In genomic region chr1:33974147-33974546, GRCh38 we compare ENCODE assay signal across 26 cellular contexts.
DNase-seq lines count a peak whose midpoint lies in the region; ATAC-seq and TF ChIP-seq lines count a peak whose summit lies in the region.
"Had no signal": no experiment of that assay in that cellular context is flagged by ENCODE, and none has a peak within 500 bp of the region (broad histone marks: within the 10 kb centered on the region; RNA-seq: fewer than 3 reads in every experiment).

No MANE protein-coding gene starts in this region.

- peaks cover 38% of the 10 kb centered on the region for H3K4me1 ChIP-seq in left ventricle myocardium inferior
- peaks cover 44% of the 10 kb centered on the region for H3K4me1 ChIP-seq in adipocyte (ENCODE audit: control insufficient read depth, insufficient read depth, low read length)
- H3K4me1 ChIP-seq in hepatocyte (ENCODE audit: insufficient read depth), result peaks cover 4% of the 10 kb centered on the region
- no peaks in the 10 kb centered on the region for H3K4me1 ChIP-seq in naive thymus-derived CD4-positive, alpha-beta T cell (ENCODE audit: control insufficient read depth in 2 of 2, insufficient read depth in 2 of 2, low read length in 2 of 2)
- no peaks in the 10 kb centered on the region for H3K4me1 ChIP-seq in mesenchymal stem cell (ENCODE audit: control insufficient read depth, insufficient read depth, low read depth, low read length)
- H3K4me1 ChIP-seq: BLaER1 treated with 17β-estradiol and CSF1 and Interleukin-3, amounts not matched to agents 10 nM and 100 nM had no signal

- peak; percentile 42 to 45 for ATAC-seq in left cardiac atrium
- ATAC-seq in naive thymus-derived CD4-positive, alpha-beta T cell, result no peak
- no peak for ATAC-seq in activated CD4-positive, alpha-beta T cell treated with anti-CD3 and anti-CD28 coated beads for 36 hours
- ATAC-seq: activated naive CD4-positive, alpha-beta T cell treated with anti-CD3 and anti-CD28 coated beads, Interleukin-2, amount 50 U/mL, for 72 hours; activated T-helper 17 cell treated with anti-CD3 and anti-CD28 coated beads, Interleukin-2, amount 50 U/mL, for 72 hours; GM23338; WTC11 had no signal

- no peak overlapping the region for H2BK5ac ChIP-seq in mesenchymal stem cell (ENCODE audit: low read depth, low read length, poor library complexity, severe bottlenecking)

- no peak overlapping the region for H2AK5ac ChIP-seq in mesenchymal stem cell (ENCODE audit: low read length, severe bottlenecking)

- no peak for TF ChIP-seq CTCF in left ventricle myocardium inferior (IDR thresholded peaks at IDR 0.05; ENCODE audit: borderline replicate concordance)
- no peak for TF ChIP-seq CTCF in hepatocyte (IDR thresholded peaks at IDR 0.05; ENCODE audit: poor library complexity)

- H4K8ac ChIP-seq in mesenchymal stem cell (ENCODE audit: low read length), result no peak overlapping the region

- no peak overlapping the region for H2BK12ac ChIP-seq in mesenchymal stem cell (ENCODE audit: low read length in 2 of 2)

- H2BK15ac ChIP-seq in mesenchymal stem cell (ENCODE audit: low read depth, poor library complexity, severe bottlenecking), result no peak overlapping the region

- H3K36me3 Mint-ChIP-seq in naive thymus-derived CD4-positive, alpha-beta T cell, result no peaks in the 10 kb centered on the region
- H3K36me3 Mint-ChIP-seq in activated CD4-positive, alpha-beta T cell treated with anti-CD3 and anti-CD28 coated beads for 36 hours (ENCODE audit: low read depth), result no peaks in the 10 kb centered on the region
- H3K36me3 Mint-ChIP-seq: activated naive CD4-positive, alpha-beta T cell treated with anti-CD3 and anti-CD28 coated beads, Interleukin-2, amount 50 U/mL, for 72 hours; immature natural killer cell had no signal

- no peak overlapping the region for H3K18ac ChIP-seq in mesenchymal stem cell (ENCODE audit: low read depth in 1 of 2, low read length in 2 of 2)

- no peak overlapping the region for H3K27ac Mint-ChIP-seq in naive thymus-derived CD4-positive, alpha-beta T cell
- no peak overlapping the region for H3K27ac Mint-ChIP-seq in activated CD4-positive, alpha-beta T cell treated with anti-CD3 and anti-CD28 coated beads for 36 hours
- H3K27ac Mint-ChIP-seq: activated naive CD4-positive, alpha-beta T cell treated with anti-CD3 and anti-CD28 coated beads, Interleukin-2, amount 50 U/mL, for 72 hours; activated T-helper 17 cell treated with anti-CD3 and anti-CD28 coated beads, Interleukin-2, amount 50 U/mL, for 72 hours; GM23338; immature natural killer cell; WTC11 had no signal

- no peaks in the 10 kb centered on the region for H3K9me3 ChIP-seq in left ventricle myocardium inferior (replicated peaks)
- no peaks in the 10 kb centered on the region for H3K9me3 ChIP-seq in adipocyte (ENCODE audit: control insufficient read depth, low read length)
- H3K9me3 ChIP-seq in hepatocyte (ENCODE audit: low read depth), result no peaks in the 10 kb centered on the region
- no peaks in the 10 kb centered on the region for H3K9me3 ChIP-seq in naive thymus-derived CD4-positive, alpha-beta T cell (ENCODE audit: control insufficient read depth in 2 of 3, low read length in 3 of 3)
- no peaks in the 10 kb centered on the region for H3K9me3 ChIP-seq in mesenchymal stem cell (ENCODE audit: control insufficient read depth, low read length)
- H3K9me3 ChIP-seq: BLaER1 treated with 17β-estradiol and CSF1 and Interleukin-3, amounts not matched to agents 10 nM and 100 nM; neutrophil had no signal

- no peak overlapping the region for H3K4me3 ChIP-seq in left ventricle myocardium inferior
- H3K4me3 ChIP-seq in adipocyte (ENCODE audit: low read length), result no peak overlapping the region
- H3K4me3 ChIP-seq in hepatocyte, result no peak overlapping the region
- H3K4me3 ChIP-seq in naive thymus-derived CD4-positive, alpha-beta T cell (ENCODE audit: low read length), result no peak overlapping the region
- H3K4me3 ChIP-seq in mesenchymal stem cell (ENCODE audit: insufficient read depth in 1 of 2, low read depth in 1 of 2, low read length in 2 of 2), result no peak overlapping the region
- H3K4me3 ChIP-seq: BLaER1 treated with 17β-estradiol and CSF1 and Interleukin-3, amounts not matched to agents 10 nM and 100 nM; GM23338; skin epidermis had no signal

- H4K91ac ChIP-seq in mesenchymal stem cell (ENCODE audit: low read length), result no peak overlapping the region

- H4K20me1 ChIP-seq in hepatocyte (ENCODE audit: insufficient read depth, poor library complexity, severe bottlenecking), result no peaks in the 10 kb centered on the region
- H4K20me1 ChIP-seq: BLaER1 treated with 17β-estradiol and CSF1 and Interleukin-3, amounts not matched to agents 10 nM and 100 nM had no signal

- H3K4me3 Mint-ChIP-seq in naive thymus-derived CD4-positive, alpha-beta T cell, result no peak overlapping the region
- no peak overlapping the region for H3K4me3 Mint-ChIP-seq in activated CD4-positive, alpha-beta T cell treated with anti-CD3 and anti-CD28 coated beads for 36 hours
- H3K4me3 Mint-ChIP-seq: activated T-helper 17 cell treated with anti-CD3 and anti-CD28 coated beads, Interleukin-2, amount 50 U/mL, for 72 hours; GM23338; immature natural killer cell; WTC11 had no signal

- H3K23ac ChIP-seq in mesenchymal stem cell (ENCODE audit: low read length in 2 of 2), result no peak overlapping the region

- H3K79me2 ChIP-seq in hepatocyte, result no peaks in the 10 kb centered on the region

- H3K9ac ChIP-seq in adipocyte (ENCODE audit: low read length) (peak overlapping the region; percentile 2), mesenchymal stem cell (ENCODE audit: low read length) (no peak overlapping the region)
- H3K9ac ChIP-seq: BLaER1 treated with 17β-estradiol and CSF1 and Interleukin-3, amounts not matched to agents 10 nM and 100 nM had no signal

- no peak overlapping the region for H2AFZ ChIP-seq in hepatocyte
- H2AFZ ChIP-seq in mesenchymal stem cell (ENCODE audit: low read depth, low read length), result no peak overlapping the region
- H2AFZ ChIP-seq: GM23338 had no signal

- no peak overlapping the region for H3K27ac ChIP-seq in left ventricle myocardium inferior (replicated peaks)
- H3K27ac ChIP-seq in hepatocyte, result no peak overlapping the region
- no peak overlapping the region for H3K27ac ChIP-seq in naive thymus-derived CD4-positive, alpha-beta T cell (ENCODE audit: low read depth, low read length)
- H3K27ac ChIP-seq in mesenchymal stem cell (ENCODE audit: low read length, poor library complexity, severe bottlenecking), result no peak overlapping the region
- H3K27ac ChIP-seq: BLaER1 treated with 17β-estradiol and CSF1 and Interleukin-3, amounts not matched to agents 10 nM and 100 nM; neutrophil; skin epidermis had no signal

- H2BK120ac ChIP-seq in mesenchymal stem cell (ENCODE audit: low read depth, low read length), result no peak overlapping the region

- 60% methylated on average over 5 of the region's 5 CpGs for WGBS in hepatocyte (ENCODE audit: low lambda C conversion rate, missing lambda C conversion rate)
- WGBS in mesenchymal stem cell, result 78% methylated on average over 5 of the region's 5 CpGs

- peaks cover 0 to 23% (median 18%) of the 10 kb centered on the region in 5 donors for H3K27me3 Mint-ChIP-seq in naive thymus-derived CD4-positive, alpha-beta T cell
- H3K27me3 Mint-ChIP-seq in activated CD4-positive, alpha-beta T cell treated with anti-CD3 and anti-CD28 coated beads for 36 hours, result peaks cover 7% of the 10 kb centered on the region

- no peaks in the 10 kb centered on the region for H3K9me2 ChIP-seq in hepatocyte (replicated peaks; ENCODE audit: insufficient read depth)

- peaks cover 0 to 2% (median 0%) of the 10 kb centered on the region in 11 donors for H3K9me3 Mint-ChIP-seq in naive thymus-derived CD4-positive, alpha-beta T cell
- H3K9me3 Mint-ChIP-seq in activated CD4-positive, alpha-beta T cell treated with anti-CD3 and anti-CD28 coated beads for 36 hours (ENCODE audit: low read depth), result no peaks in the 10 kb centered on the region
- H3K9me3 Mint-ChIP-seq: activated naive CD4-positive, alpha-beta T cell treated with anti-CD3 and anti-CD28 coated beads, Interleukin-2, amount 50 U/mL, for 72 hours; activated T-helper 17 cell treated with anti-CD3 and anti-CD28 coated beads, Interleukin-2, amount 50 U/mL, for 72 hours; GM23338; WTC11 had no signal

- no peaks in the 10 kb centered on the region for H3K79me1 ChIP-seq in mesenchymal stem cell (replicated peaks; ENCODE audit: low read length, poor library complexity, severe bottlenecking)

- intact Hi-C loops in left cardiac atrium (cut with DNase I) (no loop called here), left ventricle myocardium inferior (cut with micrococcal nuclease) (no loop called here)
- intact Hi-C loops in naive thymus-derived CD4-positive, alpha-beta T cell (cut with micrococcal nuclease), result no loop called here
- intact Hi-C loops in activated CD4-positive, alpha-beta T cell treated with anti-CD3 and anti-CD28 coated beads for 36 hours (cut with DNase I, micrococcal nuclease), result no loop called here

- no peak overlapping the region for H3K14ac ChIP-seq in mesenchymal stem cell (ENCODE audit: low read length in 2 of 2)

- H3K27me3 ChIP-seq in left ventricle myocardium inferior (ENCODE audit: low read depth), result peaks cover 27% of the 10 kb centered on the region
- H3K27me3 ChIP-seq in adipocyte (replicated peaks; ENCODE audit: control insufficient read depth, insufficient read depth, low read length), result no peaks in the 10 kb centered on the region
- peaks cover 15% of the 10 kb centered on the region for H3K27me3 ChIP-seq in hepatocyte
- no peaks in the 10 kb centered on the region for H3K27me3 ChIP-seq in naive thymus-derived CD4-positive, alpha-beta T cell (ENCODE audit: control insufficient read depth in 2 of 2, insufficient read depth in 2 of 2, low read length in 2 of 2)
- no peaks in the 10 kb centered on the region for H3K27me3 ChIP-seq in mesenchymal stem cell (ENCODE audit: control insufficient read depth in 1 of 2, insufficient read depth in 1 of 2, low read length in 2 of 2)
- H3K27me3 ChIP-seq: BLaER1 treated with 17β-estradiol and CSF1 and Interleukin-3, amounts not matched to agents 10 nM and 100 nM; neutrophil had no signal

- DNase-seq in left cardiac atrium (peak; percentile 39), left ventricle myocardium inferior (no peak), adipocyte (ENCODE audit: low read depth) (no peak), hepatocyte (ENCODE audit: low spot score) (peak; percentile 38), midbrain (lab: John Stamatoyannopoulos, UW) (no peak), mesenchymal stem cell (no peak)
- no peak for DNase-seq in naive thymus-derived CD4-positive, alpha-beta T cell
- DNase-seq in activated CD4-positive, alpha-beta T cell treated with anti-CD3 and anti-CD28 coated beads for 36 hours, result no peak
- DNase-seq: ACHN; activated CD4-positive, alpha-beta T cell treated with anti-CD3 and anti-CD28 coated beads, Interleukin-2, amount 50 U/mL, for 48 hours; activated CD8-positive, alpha-beta memory T cell treated with anti-CD3 and anti-CD28 coated beads, Interleukin-2, amount 50 U/mL, for 48 hours; cerebellar nuclear complex; COR-L47; effector CD8-positive, alpha-beta T cell; foreskin fibroblast; immature natural killer cell; NCI-H1436 treated with DMSO at 0.1 percent for 48 hours; NCI-H226; OCI-M1 had no signal

- H3K36me3 ChIP-seq in left ventricle myocardium inferior (no peaks in the 10 kb centered on the region), adipocyte (ENCODE audit: control insufficient read depth, insufficient read depth, low read length, severe bottlenecking) (no peaks in the 10 kb centered on the region), hepatocyte (replicated peaks; ENCODE audit: insufficient read depth, low read depth) (no peaks in the 10 kb centered on the region), mesenchymal stem cell (ENCODE audit: control insufficient read depth in 1 of 2, insufficient read depth in 2 of 2, low read depth in 1 of 2, low read length in 2 of 2) (no peaks in the 10 kb centered on the region)
- no peaks in the 10 kb centered on the region for H3K36me3 ChIP-seq in naive thymus-derived CD4-positive, alpha-beta T cell (ENCODE audit: control insufficient read depth in 2 of 3, insufficient read depth in 3 of 3, low read length in 3 of 3)
- H3K36me3 ChIP-seq: BLaER1 treated with 17β-estradiol and CSF1 and Interleukin-3, amounts not matched to agents 10 nM and 100 nM; neutrophil had no signal

- no peak overlapping the region for H3K4ac ChIP-seq in mesenchymal stem cell (ENCODE audit: low read depth in 1 of 2, low read length in 2 of 2)

- H3K4me1 Mint-ChIP-seq in naive thymus-derived CD4-positive, alpha-beta T cell, result no peaks in the 10 kb centered on the region
- no peaks in the 10 kb centered on the region for H3K4me1 Mint-ChIP-seq in activated CD4-positive, alpha-beta T cell treated with anti-CD3 and anti-CD28 coated beads for 36 hours
- H3K4me1 Mint-ChIP-seq: activated T-helper 17 cell treated with anti-CD3 and anti-CD28 coated beads, Interleukin-2, amount 50 U/mL, for 72 hours; immature natural killer cell had no signal

- POLR2A ChIA-PET in naive thymus-derived CD4-positive, alpha-beta T cell (lab: Charles Lee), result no interaction called here
- POLR2A ChIA-PET in activated CD4-positive, alpha-beta T cell treated with anti-CD3 and anti-CD28 coated beads for 36 hours (lab: Charles Lee), result no interaction called here

- CTCF ChIA-PET in naive thymus-derived CD4-positive, alpha-beta T cell (lab: Charles Lee), result no interaction called here
- CTCF ChIA-PET in activated CD4-positive, alpha-beta T cell treated with anti-CD3 and anti-CD28 coated beads for 36 hours (lab: Charles Lee), result no interaction called here

- H3K4me2 ChIP-seq in hepatocyte, result no peak overlapping the region
- H3K4me2 ChIP-seq in mesenchymal stem cell (ENCODE audit: low read length, poor library complexity, severe bottlenecking), result no peak overlapping the region
- H3K4me2 ChIP-seq: BLaER1 treated with 17β-estradiol and CSF1 and Interleukin-3, amounts not matched to agents 10 nM and 100 nM; GM23338 had no signal

Comparison
In these comparisons a context has a peak if more than half of its experiments do, and no peak if none do; other contexts are left out.
1. DNase-seq: peak in left cardiac atrium (single experiment) and hepatocyte (single experiment); none in left ventricle myocardium inferior (single experiment), adipocyte (single experiment), midbrain (single experiment), naive thymus-derived CD4-positive, alpha-beta T cell (0 of 9), mesenchymal stem cell (single experiment) and activated CD4-positive, alpha-beta T cell treated with anti-CD3 and anti-CD28 coated beads for 36 hours (single experiment).
2. ATAC-seq: peak in left cardiac atrium (2 of 2); none in naive thymus-derived CD4-positive, alpha-beta T cell (single experiment) and activated CD4-positive, alpha-beta T cell treated with anti-CD3 and anti-CD28 coated beads for 36 hours (single experiment).